In the genomic region with DNA sequence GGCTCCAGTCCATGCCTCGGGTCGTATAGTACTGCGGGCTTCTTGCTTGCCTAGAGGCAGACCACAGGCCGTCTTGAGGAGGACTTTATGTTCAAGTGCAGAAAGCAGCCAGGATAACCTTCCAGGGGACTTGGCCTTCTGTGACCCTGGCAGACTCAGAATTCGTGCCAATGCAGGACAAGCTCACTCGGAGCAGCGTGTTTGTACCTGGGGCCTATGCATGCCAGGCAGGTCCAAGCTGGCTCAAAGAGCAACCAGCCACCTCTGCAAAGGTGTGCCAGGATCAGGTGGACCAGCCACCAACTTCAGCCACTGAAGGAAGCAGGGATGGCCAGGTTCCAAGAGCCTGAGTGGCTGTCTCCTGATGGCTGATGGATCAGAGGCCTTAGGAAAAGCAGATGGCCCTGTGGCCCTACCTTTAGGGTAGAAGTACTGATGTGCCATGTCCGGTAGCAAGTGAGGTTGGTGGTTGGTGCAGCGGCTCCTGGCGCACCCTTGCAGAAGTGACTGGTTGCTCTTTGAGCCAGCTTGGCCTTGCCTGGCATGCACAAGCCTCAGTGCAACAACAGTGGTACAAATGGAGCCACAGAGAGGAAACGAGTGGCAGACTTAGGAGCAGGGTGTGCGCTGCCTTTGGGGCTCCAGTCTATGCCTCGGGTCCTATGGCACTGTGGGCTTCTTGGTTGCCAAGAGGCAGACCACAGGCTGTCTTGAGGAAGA, we compare ENCODE assay signal across 12 cellular contexts. TPM values are rescaled to one million over a fixed set of nuclear protein-coding genes. Genes with fewer than 3 reads are reported as not detected.
"Had no signal": no experiment of that assay in that cellular context is flagged by ENCODE, and none has a peak within 500 bp of the region (broad histone marks: within the 10 kb centered on the region; RNA-seq: fewer than 3 reads in every experiment).

No MANE protein-coding gene starts in this region.

RNA-seq across cellular contexts. Expression of a gene that starts 58.7 kb away (rescaled TPM):
- total RNA-seq: NCI-H460, OCI-LY7, PC-3, PC-9, Peyer's patch, Right ventricle myocardium inferior, Right ventricle myocardium superior, RPMI7951, SJCRH30, SJSA1, SK-MEL-5 had no signal
- polyA plus RNA-seq: SK-N-SH had no signal

RNA-seq across cellular contexts. Expression of a gene that starts 58.9 kb away (rescaled TPM):
- total RNA-seq: NCI-H460, PC-3, PC-9, Right ventricle myocardium inferior, Right ventricle myocardium superior, RPMI7951, SJSA1, SK-MEL-5 had no signal
- polyA plus RNA-seq: SK-N-SH had no signal
